ENCODE assay signal across 8 cellular contexts in the genomic region with DNA sequence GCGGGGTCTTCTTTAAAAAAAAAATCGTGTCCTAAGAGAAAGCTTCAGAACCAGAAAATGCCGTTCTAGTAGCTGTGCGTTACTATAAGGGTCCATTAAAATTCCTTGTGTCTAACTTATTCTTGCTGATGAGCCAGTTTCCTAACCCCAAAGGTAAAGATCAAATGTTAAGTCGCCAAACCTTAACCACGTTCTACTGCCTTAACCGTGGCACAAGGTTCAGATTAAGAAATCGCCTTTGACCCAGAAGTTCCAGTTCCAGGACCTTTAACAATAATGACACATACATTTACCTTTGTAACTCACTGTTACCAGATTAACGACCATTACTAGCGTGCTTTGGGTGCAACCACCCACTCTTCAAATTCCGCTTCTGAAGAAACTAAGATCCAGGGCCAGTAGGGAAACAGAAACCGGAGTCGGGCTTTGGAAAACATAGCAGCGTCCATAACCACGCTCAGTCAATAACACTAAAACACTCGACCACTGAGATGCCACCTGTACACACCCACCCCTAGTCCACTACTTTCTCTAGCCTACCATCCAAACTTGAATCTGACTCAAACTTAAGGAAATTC. TPM values are rescaled to one million over a fixed set of nuclear protein-coding genes. Genes with fewer than 3 reads are reported as not detected.
DNase-seq lines count a peak whose midpoint lies in the region; ATAC-seq and TF ChIP-seq lines count a peak whose summit lies in the region.

No MANE protein-coding gene starts in this region.

- TF ChIP-seq EP300 in stomach (IDR thresholded peaks at IDR 0.05), result no peak

- peak overlapping the region; percentile 99 for H2AFZ ChIP-seq in Loucy (ENCODE audit: low read length)

- H3F3A ChIP-seq in Loucy (ENCODE audit: low read depth), result no peaks in the 10 kb centered on the region

- H3K9ac ChIP-seq in Loucy (ENCODE audit: low read depth, low read length, poor library complexity, severe bottlenecking), result peak overlapping the region; percentile 92

- POLR2A ChIA-PET in activated CD4-positive, alpha-beta T cell treated with anti-CD3 and anti-CD28 coated beads for 36 hours (lab: Charles Lee), result no interaction called here

- peaks cover 2% of the 10 kb centered on the region for H3K36me3 Mint-ChIP-seq in activated CD4-positive, alpha-beta T cell treated with anti-CD3 and anti-CD28 coated beads for 36 hours (ENCODE audit: low read depth)

- ATAC-seq in activated CD4-positive, alpha-beta T cell treated with anti-CD3 and anti-CD28 coated beads for 36 hours, result peak; percentile 37

- H3K27ac Mint-ChIP-seq in activated CD4-positive, alpha-beta T cell treated with anti-CD3 and anti-CD28 coated beads for 36 hours, result peak overlapping the region; percentile 97

- peaks cover 36% of the 10 kb centered on the region for H3K4me1 Mint-ChIP-seq in activated CD4-positive, alpha-beta T cell treated with anti-CD3 and anti-CD28 coated beads for 36 hours

- H3K9me2 ChIP-seq in Loucy (replicated peaks; ENCODE audit: low read depth, low read length), result no peaks in the 10 kb centered on the region

- peaks cover 3% of the 10 kb centered on the region for H3K36me3 ChIP-seq in HAP-1 (replicated peaks)
- no peaks in the 10 kb centered on the region for H3K36me3 ChIP-seq in Loucy (ENCODE audit: insufficient read depth, low read length)
- peaks cover 0 to 7% (median 7%) of the 10 kb centered on the region in 4 donors for H3K36me3 ChIP-seq in stomach

- no peaks in the 10 kb centered on the region for H3K9me3 Mint-ChIP-seq in activated CD4-positive, alpha-beta T cell treated with anti-CD3 and anti-CD28 coated beads for 36 hours (ENCODE audit: low read depth)

- H3K4me3 ChIP-seq in HAP-1 (peak overlapping the region; percentile 94), Loucy (ENCODE audit: low read length, poor library complexity, severe bottlenecking) (peak overlapping the region; percentile 97), astrocyte of the cerebellum (ENCODE audit: low read depth, low read length) (peak overlapping the region; percentile 90), stomach (peak overlapping the region; percentile 61 to 89 (median 74))

- in situ Hi-C loops in HAP-1 (cut with MboI; ENCODE audit: low sequenced_read_pairs) (no loop called here), astrocyte of the cerebellum (cut with HindIII; ENCODE audit: low sequenced_read_pairs) (loop anchor here (5.0 kb wide), 1 partner anchor 81 kb away; a partner anchor contains a TSS)

- H3K4me1 ChIP-seq in HAP-1 (peaks cover 10% of the 10 kb centered on the region), Loucy (ENCODE audit: insufficient read depth, low read length, poor library complexity, severe bottlenecking) (peaks cover 35% of the 10 kb centered on the region), stomach (peaks cover 0 to 49% (median 22%) of the 10 kb centered on the region in 4 donors)

- TF ChIP-seq CTCF in Loucy (conservative IDR thresholded peaks at IDR 0.05; ENCODE audit: low read length), result no peak
- no peak for TF ChIP-seq CTCF in astrocyte of the cerebellum (IDR thresholded peaks at IDR 0.05; ENCODE audit: low read depth, low read length, missing control alignments)
- no peak for TF ChIP-seq CTCF in stomach (IDR thresholded peaks at IDR 0.05)

- intact Hi-C loops in activated CD4-positive, alpha-beta T cell treated with anti-CD3 and anti-CD28 coated beads for 36 hours (cut with DNase I, micrococcal nuclease), result loop anchor here (1.0 to 10.0 kb wide), 9 partner anchors 19 to 1869 kb away; a partner anchor contains a TSS
- intact Hi-C loops in stomach (cut with DNase I; ENCODE audit: low total_unique reads), result no loop called here

- peaks cover 6% of the 10 kb centered on the region for H3K27me3 Mint-ChIP-seq in activated CD4-positive, alpha-beta T cell treated with anti-CD3 and anti-CD28 coated beads for 36 hours

- H3K4me3 Mint-ChIP-seq in activated CD4-positive, alpha-beta T cell treated with anti-CD3 and anti-CD28 coated beads for 36 hours, result peak overlapping the region; percentile 98

- WGBS in stomach, 5 donors, result 3 to 9% (median 4%) methylated on average over 16 of the region's 16 CpGs

- peak; percentile 24 for DNase-seq in activated CD4-positive, alpha-beta T cell treated with anti-CD3 and anti-CD28 coated beads for 36 hours
- no peak for DNase-seq in activated CD4-positive, alpha-beta T cell treated with anti-CD3 and anti-CD28 coated beads for 4 hours
- DNase-seq in HAP-1 (ENCODE audit: low spot score in 2 of 2) (no peak), astrocyte of the cerebellum (ENCODE audit: low read depth) (no peak), iris pigment epithelial cell (ENCODE audit: low read depth) (peak; percentile 33), stomach (no peak), NCI-H2171 (lab: John Stamatoyannopoulos, UW) (no peak)

- peak overlapping the region; percentile 79 for H3K4me2 ChIP-seq in Loucy (ENCODE audit: low read depth, low read length, poor library complexity, severe bottlenecking)

- peak overlapping the region; percentile 89 to 95 (median 92) for H3K27ac ChIP-seq in stomach

- no peaks in the 10 kb centered on the region for H4K20me1 ChIP-seq in Loucy (ENCODE audit: insufficient read depth, low read length, poor library complexity, severe bottlenecking)

- peaks cover 33% of the 10 kb centered on the region for H3K79me2 ChIP-seq in Loucy (ENCODE audit: insufficient read depth, low read length)

- TF ChIP-seq POLR2A in stomach (IDR thresholded peaks at IDR 0.05), result no peak

- CTCF ChIA-PET in activated CD4-positive, alpha-beta T cell treated with anti-CD3 and anti-CD28 coated beads for 36 hours (lab: Charles Lee), result interaction anchor here (0.6 kb wide), 1 partner anchor 429 kb away, joined by 3 read pairs; a partner anchor contains a TSS

- H3K27me3 ChIP-seq in HAP-1 (ENCODE audit: low read depth), result peaks cover 26% of the 10 kb centered on the region
- no peaks in the 10 kb centered on the region for H3K27me3 ChIP-seq in Loucy (ENCODE audit: insufficient read depth, low read length, poor library complexity, severe bottlenecking)
- no peaks in the 10 kb centered on the region for H3K27me3 ChIP-seq in stomach

- H3K9me3 ChIP-seq in HAP-1, result no peaks in the 10 kb centered on the region
- no peaks in the 10 kb centered on the region for H3K9me3 ChIP-seq in Loucy (ENCODE audit: insufficient read depth, low read depth, low read length)
- no peaks in the 10 kb centered on the region for H3K9me3 ChIP-seq in stomach

RNA-seq across cellular contexts. Expression of a gene that starts 0.6 kb away (rescaled TPM):
- 10 to 100 TPM; 16.9 to 19.8 TPM for total RNA-seq in activated CD4-positive, alpha-beta T cell treated with anti-CD3 and anti-CD28 coated beads for 36 hours
- 10 to 100 TPM in 4 of 5 donors, 1 to 10 TPM in 1; 4.1 to 43.5 (median 19.7) TPM for total RNA-seq in stomach
- polyA plus RNA-seq in stomach, result 10 to 100 TPM; 16.3 to 30.5 (median 29.6) TPM

Comparison
In these comparisons a context has a peak if more than half of its experiments do, and no peak if none do; other contexts are left out.
1. DNase-seq: peak in activated CD4-positive, alpha-beta T cell treated with anti-CD3 and anti-CD28 coated beads for 36 hours (single experiment) and iris pigment epithelial cell (single experiment); none in activated CD4-positive, alpha-beta T cell treated with anti-CD3 and anti-CD28 coated beads for 4 hours (0 of 2), HAP-1 (0 of 2), astrocyte of the cerebellum (single experiment), stomach (single experiment) and NCI-H2171 (single experiment).
2. Peak in every context shown above with its lines, with median percentiles within 50 percentile points of each other: H3K4me3 ChIP-seq.